24 cellular contexts compared by ENCODE assay signal in the genomic region with DNA sequence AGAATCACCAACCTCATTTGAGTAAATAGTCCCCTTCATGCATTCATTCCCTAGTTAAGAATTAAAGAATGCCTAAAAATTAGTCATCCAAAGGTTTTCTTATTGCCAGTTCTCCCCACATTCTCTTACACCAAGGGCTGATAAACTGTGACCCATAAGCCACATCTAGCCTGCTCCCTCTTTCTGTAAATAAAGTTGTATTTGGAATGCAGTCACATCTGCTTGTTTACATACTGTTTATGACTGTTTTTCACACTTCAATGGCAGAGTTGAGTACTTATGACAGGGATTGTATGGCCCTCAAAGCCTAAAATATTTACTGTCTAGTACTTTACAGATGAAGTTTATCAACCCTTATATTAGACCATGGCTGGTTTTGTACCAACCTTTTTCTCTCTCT. TPM values are rescaled to one million over a fixed set of nuclear protein-coding genes. Genes with fewer than 3 reads are reported as not detected.
DNase-seq lines count a peak whose midpoint lies in the region; ATAC-seq and TF ChIP-seq lines count a peak whose summit lies in the region.
"Had no signal": no experiment of that assay in that cellular context is flagged by ENCODE, and none has a peak within 500 bp of the region (broad histone marks: within the 10 kb centered on the region; RNA-seq: fewer than 3 reads in every experiment).

No MANE protein-coding gene starts in this region.

- no peaks in the 10 kb centered on the region for H3K27me3 Mint-ChIP-seq in osteocyte (ENCODE audit: unreplicated experiment)

- H4K20me1 ChIP-seq in PC-3 (ENCODE audit: low read length), result no peaks in the 10 kb centered on the region
- H4K20me1 ChIP-seq: BLaER1 treated with 17β-estradiol and CSF1 and Interleukin-3, amounts not matched to agents 10 nM and 100 nM had no signal

- no peaks in the 10 kb centered on the region for H3K27me3 ChIP-seq in PC-3 (ENCODE audit: low read length)
- H3K27me3 ChIP-seq in esophagus squamous epithelium, result no peaks in the 10 kb centered on the region
- H3K27me3 ChIP-seq: BE2C; BLaER1 treated with 17β-estradiol and CSF1 and Interleukin-3, amounts not matched to agents 10 nM and 100 nM had no signal

- intact Hi-C loops in PC-3 (cut with micrococcal nuclease), result no loop called here
- intact Hi-C loops in esophagus squamous epithelium (cut with DNase I), result no loop called here

- no TSS peak for BruUV-seq in PC-3 (replicated peaks; lab: Mats Ljungman, UMichigan)

- H3K9me3 Mint-ChIP-seq in osteocyte (ENCODE audit: unreplicated experiment), result peaks cover 44% of the 10 kb centered on the region

- H3K79me2 ChIP-seq in PC-3 (ENCODE audit: low read length), result no peaks in the 10 kb centered on the region

- POLR2A ChIA-PET in PC-3 (lab: Charles Lee; ENCODE audit: unreplicated experiment), result no interaction called here

- peaks cover 12% of the 10 kb centered on the region for H3K4me1 ChIP-seq in PC-3 (ENCODE audit: insufficient read depth, low read length)
- H3K4me1 ChIP-seq in esophagus squamous epithelium, result peaks cover 0 to 12% (median 4%) of the 10 kb centered on the region in 3 donors
- H3K4me1 ChIP-seq: A549; BE2C; BLaER1 treated with 17β-estradiol and CSF1 and Interleukin-3, amounts not matched to agents 10 nM and 100 nM had no signal

- CTCF ChIA-PET in PC-3 (lab: Charles Lee), result no interaction called here

- H3K9me2 ChIP-seq in PC-3 (replicated peaks; ENCODE audit: low read length), result no peaks in the 10 kb centered on the region

- H3K36me3 Mint-ChIP-seq in osteocyte (ENCODE audit: unreplicated experiment), result peaks cover 7% of the 10 kb centered on the region
- H3K36me3 Mint-ChIP-seq: CD14-positive monocyte had no signal

- no peak overlapping the region for H3K4me3 ChIP-seq in PC-3 (ENCODE audit: low read length)
- H3K4me3 ChIP-seq in esophagus squamous epithelium, result no peak overlapping the region
- H3K4me3 ChIP-seq: A549; BLaER1 treated with 17β-estradiol and CSF1 and Interleukin-3, amounts not matched to agents 10 nM and 100 nM; GM12878 had no signal

- no peak overlapping the region for H2AFZ ChIP-seq in PC-3 (ENCODE audit: low read length)

- no peak for TF ChIP-seq CTCF in PC-3 (conservative IDR thresholded peaks at IDR 0.05; ENCODE audit: low read depth, low read length)
- TF ChIP-seq CTCF in esophagus squamous epithelium (IDR thresholded peaks at IDR 0.05), result no peak
- TF ChIP-seq CTCF in osteocyte (IDR thresholded peaks at IDR 0.05), result no peak

- H3K27ac ChIP-seq in PC-3 (ENCODE audit: low read length) (no peak overlapping the region), esophagus squamous epithelium (peak overlapping the region in 3 of 4 donors; percentile 19 to 69 (median 48))
- H3K27ac ChIP-seq: 22Rv1; A549; BLaER1 treated with 17β-estradiol and CSF1 and Interleukin-3, amounts not matched to agents 10 nM and 100 nM had no signal

- DNase-seq in NCI-H510A treated with DMSO at 0.1 percent for 48 hours (lab: John Stamatoyannopoulos, UW) (peak; percentile 28), NCI-H510A (lab: John Stamatoyannopoulos, UW) (no peak), PC-3 (peak; percentile 33), esophagus squamous epithelium (lab: John Stamatoyannopoulos, UW) (no peak), kidney tubule cell (ENCODE audit: low spot score) (peak; percentile 40), osteocyte (ENCODE audit: extremely low spot score, unreplicated experiment) (no peak), EL (no peak)
- DNase-seq: ACHN; AML-193; BE2C; CD4-positive, alpha-beta T cell; CD8-positive, alpha-beta memory T cell; DMS 273 treated with DMSO at 0.1 percent for 48 hours; DND-41; GDM1; GOT3; H7; HCEC 1CT had no signal

- TF ChIP-seq POLR2A in esophagus squamous epithelium (IDR thresholded peaks at IDR 0.05), result no peak
- no peak for TF ChIP-seq POLR2A in GM18505 (IDR thresholded peaks at IDR 0.05; ENCODE audit: borderline replicate concordance, extremely low read depth, insufficient read depth, insufficient read length)

- H3K4me2 ChIP-seq in PC-3 (ENCODE audit: low read length), result no peak overlapping the region
- H3K4me2 ChIP-seq: A549; BLaER1 treated with 17β-estradiol and CSF1 and Interleukin-3, amounts not matched to agents 10 nM and 100 nM had no signal

- H3K9me3 ChIP-seq in PC-3 (ENCODE audit: low read length) (peaks cover 12% of the 10 kb centered on the region; the same call in 1 of the 2 replicates), esophagus squamous epithelium (peaks cover 0 to 16% (median 10%) of the 10 kb centered on the region in 3 donors)

- no peak overlapping the region for H3K9ac ChIP-seq in PC-3 (ENCODE audit: low read length)
- H3K9ac ChIP-seq: BLaER1 treated with 17β-estradiol and CSF1 and Interleukin-3, amounts not matched to agents 10 nM and 100 nM had no signal

- ATAC-seq in PC-3, result peak; percentile 62
- no peak for ATAC-seq in GM18505 (IDR thresholded peaks at IDR 0.05; ENCODE audit: unreplicated experiment)
- ATAC-seq: A549, GM12878 had no signal

- no peaks in the 10 kb centered on the region for H3F3A ChIP-seq in PC-3 (ENCODE audit: low read length, unreplicated experiment)

- no peak overlapping the region for H3K27ac Mint-ChIP-seq in osteocyte (ENCODE audit: unreplicated experiment)
- H3K27ac Mint-ChIP-seq: CD14-positive monocyte; CD4-positive, alpha-beta T cell; CD8-positive, alpha-beta memory T cell had no signal

- H3K4me1 Mint-ChIP-seq in osteocyte (ENCODE audit: unreplicated experiment), result no peaks in the 10 kb centered on the region
- H3K4me1 Mint-ChIP-seq: CD8-positive, alpha-beta memory T cell had no signal

- H3K36me3 ChIP-seq in PC-3 (ENCODE audit: low read depth, low read length), result no peaks in the 10 kb centered on the region
- no peaks in the 10 kb centered on the region for H3K36me3 ChIP-seq in esophagus squamous epithelium
- H3K36me3 ChIP-seq: BE2C had no signal

- H3K4me3 Mint-ChIP-seq in osteocyte (ENCODE audit: unreplicated experiment), result no peak overlapping the region
- H3K4me3 Mint-ChIP-seq: CD14-positive monocyte; CD4-positive, alpha-beta T cell; CD8-positive, alpha-beta memory T cell had no signal

RNA-seq across cellular contexts. Expression of a gene that starts 16.1 kb away (rescaled TPM):
- total RNA-seq in PC-3 (2014; rRNA removed) (48.7 and 59.1 TPM in 2 replicates), esophagus squamous epithelium (10 to 100 TPM; 37.8 to 61.0 (median 45.4) TPM), osteocyte (58.4 and 63.2 TPM in 2 replicates)

Comparison
In these comparisons a context has a peak if more than half of its experiments do, and no peak if none do; other contexts are left out.
1. DNase-seq: peak in NCI-H510A treated with DMSO at 0.1 percent for 48 hours (single experiment), PC-3 (single experiment) and kidney tubule cell (single experiment); none in NCI-H510A (single experiment), esophagus squamous epithelium (single experiment), osteocyte (single experiment) and EL (single experiment).